ENCODE assay signal across 26 cellular contexts in the genomic region with DNA sequence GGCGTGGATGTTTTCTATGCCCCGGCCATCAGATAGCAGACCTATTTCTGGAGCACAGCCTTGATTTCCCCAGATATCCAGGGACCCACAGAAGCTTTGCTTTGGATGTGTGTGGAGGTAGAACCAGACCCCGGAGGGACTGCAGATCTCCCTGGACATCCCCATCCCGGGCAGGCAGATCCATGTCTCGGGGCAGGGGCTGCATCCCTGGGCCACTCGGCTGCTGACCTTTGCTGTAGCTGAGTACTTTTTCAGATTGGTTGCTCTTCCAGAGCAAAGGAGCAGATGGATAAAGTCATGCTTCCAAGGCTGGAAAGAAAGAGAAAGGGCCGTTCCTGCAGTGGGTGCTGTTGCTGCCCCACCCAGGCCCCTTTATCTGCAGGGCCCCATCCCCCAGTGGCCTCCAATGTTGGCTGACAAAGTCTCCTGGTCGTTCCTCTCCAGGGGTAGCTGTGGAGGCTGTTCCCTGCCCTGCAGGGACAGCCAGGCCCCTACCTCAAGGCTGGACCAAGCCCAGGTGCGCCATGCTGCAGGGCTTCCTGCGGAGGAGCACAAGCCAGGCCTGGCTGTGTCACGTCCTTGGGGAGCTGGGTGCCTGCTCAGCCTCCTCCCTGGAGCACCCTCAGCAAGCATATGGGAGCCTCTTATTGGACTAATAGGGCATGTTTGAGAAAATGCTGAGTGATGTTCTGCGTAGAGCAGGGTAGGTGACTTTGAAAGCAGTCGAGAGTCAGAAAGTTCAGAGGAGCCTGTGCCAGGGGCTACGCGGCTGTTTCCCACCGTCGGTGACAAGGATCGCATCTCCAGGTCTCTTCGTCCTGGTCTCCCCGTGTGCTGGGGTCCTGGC.
"Had no signal": no experiment of that assay in that cellular context is flagged by ENCODE, and none has a peak within 500 bp of the region (broad histone marks: within the 10 kb centered on the region; RNA-seq: fewer than 3 reads in every experiment).

No MANE protein-coding gene starts in this region.

- H3K36me3 ChIP-seq: colonic mucosa, ovary, right lobe of liver, suprapubic skin, transverse colon, vagina had no signal

- H3K27me3 ChIP-seq: colonic mucosa, ovary, right lobe of liver, suprapubic skin, transverse colon, vagina had no signal

- H3K27ac Mint-ChIP-seq: immature natural killer cell; naive thymus-derived CD8-positive, alpha-beta T cell; nephron progenitor cell had no signal

- H3K4me1 Mint-ChIP-seq: immature natural killer cell; stimulated activated naive CD8-positive, alpha-beta T cell treated with anti-CD3 and anti-CD28 coated beads, Interleukin-15, amount 100 ng/mL, for 72 hours had no signal

- H3K4me3 ChIP-seq: colonic mucosa, esophagus muscularis mucosa, ovary, right lobe of liver, suprapubic skin, transverse colon, vagina had no signal

- H3K4me3 Mint-ChIP-seq: immature natural killer cell; naive thymus-derived CD8-positive, alpha-beta T cell; nephron progenitor cell; stimulated activated naive CD8-positive, alpha-beta T cell treated with anti-CD3 and anti-CD28 coated beads, Interleukin-15, amount 100 ng/mL, for 72 hours had no signal

- H3K4me1 ChIP-seq: colonic mucosa, esophagus muscularis mucosa, right lobe of liver, suprapubic skin, transverse colon, vagina had no signal

- H3K36me3 Mint-ChIP-seq: immature natural killer cell; naive thymus-derived CD8-positive, alpha-beta T cell had no signal

- H3K9me3 Mint-ChIP-seq: immature natural killer cell; nephron progenitor cell; stimulated activated naive CD8-positive, alpha-beta T cell treated with anti-CD3 and anti-CD28 coated beads, Interleukin-15, amount 100 ng/mL, for 72 hours had no signal

- H3K9me3 ChIP-seq: colonic mucosa, esophagus muscularis mucosa, ovary, right lobe of liver, suprapubic skin, transverse colon, vagina had no signal

- H3K27me3 Mint-ChIP-seq: stimulated activated naive CD8-positive, alpha-beta T cell treated with anti-CD3 and anti-CD28 coated beads, Interleukin-15, amount 100 ng/mL, for 72 hours had no signal

- H3K27ac ChIP-seq: colonic mucosa, esophagus muscularis mucosa, ovary, right lobe of liver, suprapubic skin, transverse colon, vagina had no signal

- FAIRE-seq: endothelial cell of umbilical vein, small intestine had no signal

- DNase-seq: colonic mucosa; dermis blood vessel endothelial cell; effector memory CD4-positive, alpha-beta T cell; foreskin melanocyte; hypothalamus; immature natural killer cell; kidney glomerular epithelial cell; mesendoderm; naive thymus-derived CD8-positive, alpha-beta T cell; nephron progenitor cell; occipital lobe; ovary; retina; right lobe of liver; small intestine; stimulated activated CD4-positive, alpha-beta T cell treated with anti-CD3 and anti-CD28 coated beads, Interleukin-12 subunit alpha, Interleukin-12 subunit beta, amount 100 ng/mL, for 4 hours; stimulated activated CD4-positive, alpha-beta T cell treated with anti-CD3 and anti-CD28 coated beads, Interleukin-1b, Interleukin-23, amount 100 ng/mL, for 48 hours; stimulated activated CD4-positive, alpha-beta T cell treated with anti-CD3 and anti-CD28 coated beads, Interleukin-4, amount 100 ng/mL, for 1 hour; stimulated activated CD8-positive, alpha-beta memory T cell treated with anti-CD3 and anti-CD28 coated beads, Interleukin-4, amount 100 ng/mL, for 48 hours; stimulated activated naive CD4-positive, alpha-beta T cell; stimulated activated naive CD8-positive, alpha-beta T cell treated with anti-CD3 and anti-CD28 coated beads, Interleukin-15, amount 100 ng/mL, for 72 hours; transverse colon had no signal
